Comparison of ENCODE assay signal across 9 cellular contexts in the genomic region with DNA sequence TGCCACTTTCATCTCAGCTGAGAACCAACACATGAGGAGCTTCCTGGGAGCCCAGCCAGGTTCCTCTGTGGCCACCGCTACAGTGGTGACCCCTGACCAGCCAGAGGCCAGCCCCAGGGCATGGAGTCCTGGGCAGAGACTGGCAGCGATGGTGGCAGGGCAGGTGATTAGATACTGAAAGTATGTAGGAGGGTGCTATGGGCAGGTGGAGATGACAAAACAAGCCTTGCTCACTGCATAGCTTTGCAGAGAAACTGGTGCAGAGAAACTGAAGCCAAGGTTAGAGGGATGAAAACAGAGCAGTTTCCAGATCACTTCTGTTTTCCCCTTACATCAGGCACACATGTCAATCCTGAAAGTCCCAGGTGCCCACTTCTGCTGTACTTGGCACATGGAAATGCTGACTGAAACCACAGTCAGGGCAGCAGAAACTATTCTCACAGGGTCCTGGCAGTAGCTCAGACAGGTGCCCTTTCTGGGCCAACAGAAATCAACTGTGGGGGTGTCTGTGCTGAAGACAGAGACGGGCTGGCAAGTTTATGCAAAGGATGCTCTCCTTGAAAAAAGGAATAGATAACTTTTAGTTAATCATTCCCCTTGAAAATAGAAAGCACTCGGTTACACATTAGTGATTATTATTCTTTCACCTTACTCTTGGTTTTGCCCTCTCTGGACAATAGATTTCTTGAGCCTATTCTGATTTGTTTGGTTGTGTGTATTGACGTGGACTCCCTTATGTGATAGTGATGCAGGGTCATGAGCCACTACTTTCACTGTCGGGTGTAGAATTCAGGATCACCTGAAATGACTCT.
A peak's percentile ranks its signal among the peaks of the same experiment; 100 is the strongest.
DNase-seq lines count a peak whose midpoint lies in the region; ATAC-seq and TF ChIP-seq lines count a peak whose summit lies in the region.
"Had no signal": no experiment of that assay in that cellular context is flagged by ENCODE, and none has a peak within 500 bp of the region (broad histone marks: within the 10 kb centered on the region; RNA-seq: fewer than 3 reads in every experiment).

No MANE protein-coding gene starts in this region.

- TF ChIP-seq CTCF in PC-9 (conservative IDR thresholded peaks at IDR 0.05) (no peak), stomach (IDR thresholded peaks at IDR 0.05) (no peak), HFFc6 (IDR thresholded peaks at IDR 0.05) (no peak)

- H3K27me3 ChIP-seq in PC-9 (ENCODE audit: insufficient read depth, low read depth): no peaks in the 10 kb centered on the region
- H3K27me3 ChIP-seq in stomach: no peaks in the 10 kb centered on the region

- H3K27ac ChIP-seq in PC-9: peak overlapping the region; percentile 92
- H3K27ac ChIP-seq in stomach: peak overlapping the region in 1 of 5 donors; percentile 9

- CTCF ChIA-PET in PC-9 (lab: Charles Lee): no interaction called here

- H3K4me3 Mint-ChIP-seq in HFFc6: no peak overlapping the region
- H3K4me3 Mint-ChIP-seq: B cell had no signal

- intact Hi-C loops in PC-9 (cut with micrococcal nuclease; ENCODE audit: unreplicated experiment): loop anchor here (1.0 to 5.0 kb wide), 3 partner anchors 20 to 166 kb away; no protein-coding TSS in a partner anchor
- intact Hi-C loops in stomach (cut with DNase I; ENCODE audit: low total_unique reads): no loop called here

- TF ChIP-seq POLR2A in stomach (IDR thresholded peaks at IDR 0.05): no peak

- no peaks in the 10 kb centered on the region for H3K9me2 ChIP-seq in PC-9 (ENCODE audit: insufficient read depth)

- peaks cover 37% of the 10 kb centered on the region for H3K4me1 Mint-ChIP-seq in HFFc6 (ENCODE audit: low read depth)
- H3K4me1 Mint-ChIP-seq: B cell had no signal

- peaks cover 30% of the 10 kb centered on the region for H3F3A ChIP-seq in PC-9 (ENCODE audit: insufficient read depth, low read depth)

- H3K36me3 ChIP-seq in PC-9 (ENCODE audit: low read depth): no peaks in the 10 kb centered on the region
- H3K36me3 ChIP-seq in stomach: no peaks in the 10 kb centered on the region

- H3K4me1 ChIP-seq in PC-9 (replicated peaks; ENCODE audit: insufficient read depth) (peaks cover 47% of the 10 kb centered on the region), stomach (peaks cover 0 to 10% (median 5%) of the 10 kb centered on the region in 4 donors)

- POLR2A ChIA-PET in PC-9 (lab: Charles Lee; ENCODE audit: unreplicated experiment): interaction anchor here (0.6 to 1.0 kb wide), 4 partner anchors 8 to 148 kb away, joined by 3 to 10 read pairs (median 4); partner anchors contain the start of gene IL6ST

- TF ChIP-seq EP300 in stomach (IDR thresholded peaks at IDR 0.05): no peak

- BruUV-seq in PC-9 (replicated peaks; lab: Mats Ljungman, UMichigan): no TSS peak

- 46 to 68% (median 55%) methylated on average over 6 of the region's 6 CpGs for WGBS in stomach, 5 donors

- H3K4me2 ChIP-seq in PC-9: peak overlapping the region; percentile 67

- H3K4me3 ChIP-seq in PC-9 (no peak overlapping the region), stomach (no peak overlapping the region)

- no peaks in the 10 kb centered on the region for H3K36me3 Mint-ChIP-seq in HFFc6 (ENCODE audit: low read depth)

- peak; percentile 88 for ATAC-seq in HG02759 (IDR thresholded peaks at IDR 0.05; ENCODE audit: unreplicated experiment)

- H3K27ac Mint-ChIP-seq in HFFc6: no peak overlapping the region
- H3K27ac Mint-ChIP-seq: B cell had no signal

- DNase-seq in activated CD8-positive, alpha-beta memory T cell treated with anti-CD3 and anti-CD28 coated beads for 24 hours: peak; percentile 61
- no peak for DNase-seq in activated CD8-positive, alpha-beta memory T cell treated with anti-CD3 and anti-CD28 coated beads, Interleukin-2, amount 50 U/mL, for 4 hours
- peak; percentile 96 for DNase-seq in PC-9
- DNase-seq in stomach: peak; percentile 75
- DNase-seq in HFFc6: no peak
- no peak for DNase-seq in inferior parietal cortex (ENCODE audit: extremely low spot score)
- no peak for DNase-seq in NCI-H526 treated with DMSO at 0.1 percent for 48 hours (lab: John Stamatoyannopoulos, UW)

- H3K79me2 ChIP-seq in PC-9 (ENCODE audit: low read depth): no peaks in the 10 kb centered on the region

- H3K9me3 ChIP-seq in PC-9 (ENCODE audit: insufficient read depth, low read depth): no peaks in the 10 kb centered on the region
- H3K9me3 ChIP-seq in stomach: no peaks in the 10 kb centered on the region

- peaks cover 3% of the 10 kb centered on the region; the same call in 1 of the 2 replicates for H3K27me3 Mint-ChIP-seq in HFFc6 (ENCODE audit: insufficient read depth)

- H3K9me3 Mint-ChIP-seq in HFFc6: no peaks in the 10 kb centered on the region

- H4K20me1 ChIP-seq in PC-9 (ENCODE audit: insufficient read depth): no peaks in the 10 kb centered on the region

- H2AFZ ChIP-seq in PC-9: no peak overlapping the region

Comparison
In these comparisons a context has a peak if more than half of its experiments do, and no peak if none do; other contexts are left out.
1. DNase-seq: peak in activated CD8-positive, alpha-beta memory T cell treated with anti-CD3 and anti-CD28 coated beads for 24 hours (single experiment), PC-9 (2 of 2) and stomach (single experiment); none in activated CD8-positive, alpha-beta memory T cell treated with anti-CD3 and anti-CD28 coated beads, Interleukin-2, amount 50 U/mL, for 4 hours (single experiment), HFFc6 (single experiment), inferior parietal cortex (single experiment) and NCI-H526 treated with DMSO at 0.1 percent for 48 hours (single experiment).